In the genomic region with DNA sequence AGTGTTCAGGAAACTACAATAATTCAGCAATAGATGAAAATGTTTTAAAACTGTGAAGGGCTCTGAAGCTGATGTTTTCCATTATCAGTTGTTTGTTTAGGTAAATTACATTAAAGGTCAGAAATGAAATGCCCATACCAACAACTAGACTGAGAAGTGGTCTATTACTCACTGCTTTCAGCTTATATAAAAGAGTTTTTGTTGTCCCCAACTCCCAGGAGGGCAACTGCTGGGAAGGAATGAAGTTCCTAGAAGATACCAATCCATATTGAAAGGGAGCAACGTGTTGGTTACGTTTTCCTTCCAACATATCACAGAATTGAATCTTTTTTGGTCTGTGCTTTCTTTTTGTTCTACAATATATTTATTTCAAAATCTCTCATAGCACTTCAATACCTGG, we compare ENCODE assay signal across 31 cellular contexts.
"Had no signal": no experiment of that assay in that cellular context is flagged by ENCODE, and none has a peak within 500 bp of the region (broad histone marks: within the 10 kb centered on the region; RNA-seq: fewer than 3 reads in every experiment).

No MANE protein-coding gene starts in this region.

- H3K4me1 ChIP-seq: psoas muscle, right lobe of liver, sigmoid colon, spleen, suprapubic skin, testis, tibial artery, transverse colon, upper lobe of right lung, uterus had no signal

- H3K9me3 Mint-ChIP-seq: naive B cell; naive thymus-derived CD8-positive, alpha-beta T cell; neural progenitor cell; stimulated activated memory B cell treated with anti-CD40 and anti-IgM and Interleukin-4, amounts not matched to agents 10 μg/mL and 1 μg/mL and 100 μg/mL, for 72 hours; stimulated activated naive CD8-positive, alpha-beta T cell treated with anti-CD3 and anti-CD28 coated beads, Interleukin-15, amount 100 ng/mL, for 72 hours; type B pancreatic cell had no signal

- DNase-seq: naive B cell; naive thymus-derived CD8-positive, alpha-beta T cell; occipital lobe; posterior cingulate gyrus; psoas muscle; right cardiac atrium; right lobe of liver; sigmoid colon; small intestine; spleen; stimulated activated CD4-positive, alpha-beta T cell treated with anti-CD3 and anti-CD28 coated beads, Interleukin-12 subunit alpha, Interleukin-12 subunit beta, amount 100 ng/mL, for 4 hours; stimulated activated CD4-positive, alpha-beta T cell treated with anti-CD3 and anti-CD28 coated beads, Interleukin-1b, Interleukin-23, amount 100 ng/mL, for 48 hours; stimulated activated CD4-positive, alpha-beta T cell treated with anti-CD3 and anti-CD28 coated beads, Interleukin-4, amount 100 ng/mL, for 1 hour; stimulated activated CD4-positive, alpha-beta T cell treated with anti-CD3 and anti-CD28 coated beads, Interleukin-4, amount 100 ng/mL, for 4 hours; stimulated activated CD8-positive, alpha-beta memory T cell treated with anti-CD3 and anti-CD28 coated beads, Interleukin-4, amount 100 ng/mL, for 48 hours; stimulated activated naive CD4-positive, alpha-beta T cell; stimulated activated naive CD8-positive, alpha-beta T cell treated with anti-CD3 and anti-CD28 coated beads, Interleukin-15, amount 100 ng/mL, for 72 hours; stimulated activated naive CD8-positive, alpha-beta T cell treated with anti-CD3 and anti-CD28 coated beads, Interleukin-15, Interleukin-2, amounts not matched to agents 100 U/mL and 50 U/mL, for 24 hours; substantia nigra; testis; tibial artery; transverse colon; upper lobe of right lung; uterus had no signal

- H3K27ac ChIP-seq: neural progenitor cell, parathyroid adenoma, psoas muscle, right lobe of liver, sigmoid colon, spleen, suprapubic skin, testis, tibial artery, transverse colon, upper lobe of right lung, uterus had no signal

- H3K9me3 ChIP-seq: psoas muscle, right lobe of liver, sigmoid colon, spleen, suprapubic skin, testis, tibial artery, transverse colon, upper lobe of right lung, uterus had no signal

- H3K4me3 ChIP-seq: neural progenitor cell, psoas muscle, right lobe of liver, sigmoid colon, spleen, suprapubic skin, testis, tibial artery, transverse colon, upper lobe of right lung, uterus had no signal

- H3K27me3 Mint-ChIP-seq: naive B cell; naive thymus-derived CD8-positive, alpha-beta T cell; natural killer cell treated with Interleukin-12 subunit alpha and Interleukin-12 subunit beta and Interleukin-15 and Interleukin-18, amount 100 ng/mL, for 72 hours; progenitor cell of endocrine pancreas; stimulated activated memory B cell treated with anti-CD40 and anti-IgM and Interleukin-4, amounts not matched to agents 10 μg/mL and 1 μg/mL and 100 μg/mL, for 72 hours; stimulated activated naive CD8-positive, alpha-beta T cell treated with anti-CD3 and anti-CD28 coated beads, Interleukin-15, amount 100 ng/mL, for 72 hours; type B pancreatic cell had no signal

- ATAC-seq: naive thymus-derived CD8-positive, alpha-beta T cell; natural killer cell treated with Interleukin-12 subunit alpha and Interleukin-12 subunit beta and Interleukin-15 and Interleukin-18, amount 100 ng/mL, for 72 hours; psoas muscle; right cardiac atrium; right lobe of liver; stimulated activated memory B cell treated with anti-CD40 and anti-IgM and Interleukin-4, amounts not matched to agents 10 μg/mL and 1 μg/mL and 100 μg/mL, for 72 hours; stimulated activated naive CD8-positive, alpha-beta T cell treated with anti-CD3 and anti-CD28 coated beads, Interleukin-15, amount 100 ng/mL, for 72 hours; stimulated activated naive CD8-positive, alpha-beta T cell treated with anti-CD3 and anti-CD28 coated beads, Interleukin-15, Interleukin-2, amounts not matched to agents 100 U/mL and 50 U/mL, for 24 hours; upper lobe of right lung had no signal

- H3K4me3 Mint-ChIP-seq: naive B cell; naive thymus-derived CD8-positive, alpha-beta T cell; natural killer cell treated with Interleukin-12 subunit alpha and Interleukin-12 subunit beta and Interleukin-15 and Interleukin-18, amount 100 ng/mL, for 72 hours; neural progenitor cell; stimulated activated memory B cell treated with anti-CD40 and anti-IgM and Interleukin-4, amounts not matched to agents 10 μg/mL and 1 μg/mL and 100 μg/mL, for 72 hours; stimulated activated naive CD8-positive, alpha-beta T cell treated with anti-CD3 and anti-CD28 coated beads, Interleukin-15, amount 100 ng/mL, for 72 hours; type B pancreatic cell had no signal

- H3K27me3 ChIP-seq: neural progenitor cell, right lobe of liver, sigmoid colon, spleen, suprapubic skin, testis, tibial artery, transverse colon, upper lobe of right lung, uterus had no signal

- H3K36me3 Mint-ChIP-seq: naive B cell; naive thymus-derived CD8-positive, alpha-beta T cell; natural killer cell treated with Interleukin-12 subunit alpha and Interleukin-12 subunit beta and Interleukin-15 and Interleukin-18, amount 100 ng/mL, for 72 hours; neural progenitor cell; stimulated activated memory B cell treated with anti-CD40 and anti-IgM and Interleukin-4, amounts not matched to agents 10 μg/mL and 1 μg/mL and 100 μg/mL, for 72 hours; type B pancreatic cell had no signal

- H3K36me3 ChIP-seq: neural progenitor cell, right lobe of liver, sigmoid colon, spleen, suprapubic skin, tibial artery, transverse colon, upper lobe of right lung, uterus had no signal

- H3K4me1 Mint-ChIP-seq: naive B cell; stimulated activated memory B cell treated with anti-CD40 and anti-IgM and Interleukin-4, amounts not matched to agents 10 μg/mL and 1 μg/mL and 100 μg/mL, for 72 hours; stimulated activated naive CD8-positive, alpha-beta T cell treated with anti-CD3 and anti-CD28 coated beads, Interleukin-15, amount 100 ng/mL, for 72 hours had no signal

- H3K27ac Mint-ChIP-seq: naive B cell; naive thymus-derived CD8-positive, alpha-beta T cell; natural killer cell treated with Interleukin-12 subunit alpha and Interleukin-12 subunit beta and Interleukin-15 and Interleukin-18, amount 100 ng/mL, for 72 hours; neural progenitor cell; progenitor cell of endocrine pancreas; stimulated activated memory B cell treated with anti-CD40 and anti-IgM and Interleukin-4, amounts not matched to agents 10 μg/mL and 1 μg/mL and 100 μg/mL, for 72 hours; stimulated activated naive CD8-positive, alpha-beta T cell treated with anti-CD3 and anti-CD28 coated beads, Interleukin-15, amount 100 ng/mL, for 72 hours; type B pancreatic cell had no signal
